In genomic region chr2:219155054-219155644, GRCh38 we compare ENCODE assay signal across 8 cellular contexts. TPM values are rescaled to one million over a fixed set of nuclear protein-coding genes. Genes with fewer than 3 reads are reported as not detected.
DNase-seq lines count a peak whose midpoint lies in the region; ATAC-seq and TF ChIP-seq lines count a peak whose summit lies in the region.

No MANE protein-coding gene starts in this region.

- peak; percentile 69 for ATAC-seq in body of pancreas

- TF ChIP-seq CTCF in OCI-LY1 (IDR thresholded peaks at IDR 0.05; ENCODE audit: low read length) (peak; percentile 62), body of pancreas (IDR thresholded peaks at IDR 0.05) (peak in 6 of 7 experiments; percentile 47 to 84 (median 70)), stomach (IDR thresholded peaks at IDR 0.05) (peak in 5 of 7 experiments; percentile 17 to 71 (median 63))

- no peak overlapping the region for H3K9ac ChIP-seq in OCI-LY1 (ENCODE audit: low read length)

- intact Hi-C loops in body of pancreas (cut with DNase I) (no loop called here), stomach (cut with DNase I; ENCODE audit: low total_unique reads) (loop anchor here (5.0 to 10.0 kb wide), 2 partner anchors 98 to 130 kb away; no protein-coding TSS in a partner anchor)

- no peaks in the 10 kb centered on the region for H3K9me3 ChIP-seq in OCI-LY1 (ENCODE audit: low read length)
- no peaks in the 10 kb centered on the region for H3K9me3 ChIP-seq in body of pancreas
- H3K9me3 ChIP-seq in stomach: no peaks in the 10 kb centered on the region

- H4K20me1 ChIP-seq in OCI-LY1 (ENCODE audit: insufficient read depth, low read length): no peaks in the 10 kb centered on the region

- no peak overlapping the region for H3K4me2 ChIP-seq in OCI-LY1 (ENCODE audit: low read length)

- no peak for TF ChIP-seq POLR2A in body of pancreas (IDR thresholded peaks at IDR 0.05)
- no peak for TF ChIP-seq POLR2A in stomach (IDR thresholded peaks at IDR 0.05)

- WGBS in body of pancreas, 2 donors: 1 to 3% methylated on average over 4 of the region's 4 CpGs
- WGBS in stomach, 5 donors: 3 to 11% (median 4%) methylated on average over 4 of the region's 4 CpGs

- H3F3A ChIP-seq in OCI-LY1 (ENCODE audit: insufficient read depth, low read length): 0 out of 2 replicates have a peak, but pooled peaks cover 4% of the 10 kb centered on the region

- peaks cover 6% of the 10 kb centered on the region for H3K4me1 ChIP-seq in OCI-LY1 (ENCODE audit: insufficient read depth, low read length, severe bottlenecking)
- H3K4me1 ChIP-seq in body of pancreas: peaks cover 7% of the 10 kb centered on the region
- peaks cover 4 to 13% (median 8%) of the 10 kb centered on the region in 4 donors for H3K4me1 ChIP-seq in stomach

- in situ Hi-C loops in KBM-7 (cut with MboI; ENCODE audit: low pct_unique_long_range_greater_than_20kb, low sequenced_read_pairs): no loop called here

- H3K79me2 ChIP-seq in OCI-LY1 (ENCODE audit: insufficient read depth, low read length): no peaks in the 10 kb centered on the region

- H3K27ac ChIP-seq in OCI-LY1 (ENCODE audit: low read depth, low read length, poor library complexity, severe bottlenecking) (no peak overlapping the region), body of pancreas (no peak overlapping the region), stomach (no peak overlapping the region)

- TF ChIP-seq EP300 in stomach (IDR thresholded peaks at IDR 0.05): no peak

- H3K27me3 ChIP-seq in OCI-LY1 (ENCODE audit: insufficient read depth, low read length) (no peaks in the 10 kb centered on the region), body of pancreas (no peaks in the 10 kb centered on the region), stomach (no peaks in the 10 kb centered on the region)

- no peak overlapping the region for H2AFZ ChIP-seq in OCI-LY1 (ENCODE audit: low read length)

- DNase-seq in DMS 273 (lab: John Stamatoyannopoulos, UW; ENCODE audit: unreplicated experiment) (peak; percentile 92), DMS 273 treated with DMSO at 0.1 percent for 48 hours (lab: John Stamatoyannopoulos, UW) (no peak), KBM-7 (peak; percentile 79), body of pancreas (peak; percentile 45 to 67 (median 52)), inferior parietal cortex (ENCODE audit: extremely low spot score) (peak; percentile 93), stomach (peak; percentile 35)
- DNase-seq in activated CD8-positive, alpha-beta memory T cell treated with anti-CD3 and anti-CD28 coated beads, Interleukin-2, amount 50 U/mL, for 48 hours: no peak

- H3K36me3 ChIP-seq in OCI-LY1 (ENCODE audit: insufficient read depth, low read length) (no peaks in the 10 kb centered on the region), body of pancreas (replicated peaks in 1 of 2; ENCODE audit: insufficient read depth in 1 of 2, low read depth in 2 of 2) (peaks cover 0 to 2% of the 10 kb centered on the region in 2 donors), stomach (peaks cover 12 to 56% (median 49%) of the 10 kb centered on the region in 4 donors)

- no peaks in the 10 kb centered on the region for H3K9me2 ChIP-seq in OCI-LY1 (ENCODE audit: low read depth, low read length)

- H3K4me3 ChIP-seq in OCI-LY1 (ENCODE audit: low read depth, low read length, poor library complexity, severe bottlenecking): no peak overlapping the region
- H3K4me3 ChIP-seq in body of pancreas: no peak overlapping the region
- no peak overlapping the region for H3K4me3 ChIP-seq in stomach

RNA-seq across cellular contexts. Expression of gene NHEJ1, which starts 5.5 kb away (rescaled TPM):
- total RNA-seq in body of pancreas (1 to 10 TPM; 8.9 to 9.3 TPM), stomach (10 to 100 TPM in 3 of 5 donors, 1 to 10 TPM in 2; 4.5 to 25.5 (median 13.2) TPM)
- polyA plus RNA-seq in stomach: 10 to 100 TPM; 10.3 to 19.1 (median 10.4) TPM

RNA-seq across cellular contexts. Expression of gene SLC23A3, which starts 14.7 kb away (rescaled TPM):
- 1 to 10 TPM; 3.1 to 8.2 TPM for total RNA-seq in body of pancreas
- total RNA-seq in stomach: 1 to 10 TPM in 2 of 5 donors, under 1 TPM in 3; 0.45 to 4.1 (median 0.92) TPM
- polyA plus RNA-seq in stomach: 1 to 10 TPM in 1 of 3 donors, under 1 TPM in 1, not detected in 1; 0.50 to 2.3 TPM

RNA-seq across cellular contexts. Expression of gene CNPPD1, which starts 21.6 kb away (rescaled TPM):
- 10 to 100 TPM; 25.7 to 27.4 TPM for total RNA-seq in body of pancreas
- total RNA-seq in stomach: 10 to 100 TPM; 12.8 to 48.2 (median 36.2) TPM
- polyA plus RNA-seq in stomach: 10 to 100 TPM; 26.5 to 45.5 (median 34.2) TPM

RNA-seq across cellular contexts. Expression of gene RETREG2, which starts 22.9 kb away (rescaled TPM):
- 10 to 100 TPM; 41.9 to 43.6 TPM for total RNA-seq in body of pancreas
- total RNA-seq in stomach: 10 to 100 TPM; 31.9 to 97.3 (median 43.9) TPM
- 10 to 100 TPM; 23.9 to 52.5 (median 25.1) TPM for polyA plus RNA-seq in stomach

RNA-seq across cellular contexts. Expression of gene ZFAND2B, which starts 51.4 kb away (rescaled TPM):
- 10 to 100 TPM; 36.9 to 43.3 TPM for total RNA-seq in body of pancreas
- total RNA-seq in stomach: 10 to 100 TPM; 21.3 to 79.7 (median 33.8) TPM
- 10 to 100 TPM; 45.0 to 81.3 (median 46.6) TPM for polyA plus RNA-seq in stomach

Comparison
In these comparisons a context has a peak if more than half of its experiments do, and no peak if none do; other contexts are left out.
1. DNase-seq: peak in DMS 273 (single experiment), KBM-7 (single experiment), body of pancreas (4 of 4), inferior parietal cortex (single experiment) and stomach (single experiment); none in DMS 273 treated with DMSO at 0.1 percent for 48 hours (single experiment) and activated CD8-positive, alpha-beta memory T cell treated with anti-CD3 and anti-CD28 coated beads, Interleukin-2, amount 50 U/mL, for 48 hours (single experiment).
2. Peak in every context shown above with its lines, with median percentiles within 50 percentile points of each other: CTCF ChIP-seq.